ENCODE assay signal across 1 cellular context in the genomic region with DNA sequence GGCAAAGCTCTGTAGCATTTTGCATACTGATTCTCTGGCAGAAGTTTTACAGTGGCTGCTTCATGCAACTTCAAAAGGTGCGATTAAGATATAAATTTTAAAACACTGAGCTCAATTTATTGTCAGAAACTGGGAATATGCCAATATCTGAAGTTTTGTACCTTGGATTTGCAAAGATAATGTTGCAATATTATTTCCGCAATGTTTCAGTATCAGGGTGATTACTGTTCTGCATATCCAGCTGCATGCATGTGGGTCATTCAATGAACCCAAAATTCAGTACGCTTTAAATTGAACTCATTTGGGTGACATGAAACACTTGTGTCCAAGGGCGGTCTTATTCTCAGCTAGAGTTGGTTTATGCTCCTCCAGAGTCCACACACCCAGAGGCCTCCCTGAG.
TF ChIP-seq lines count a peak whose summit lies in the region.

No MANE protein-coding gene starts in this region.

TF ChIP-seq in liver, 16 proteins besides CTCF, POLR2A, EP300 and RAD21 (continued from another document):
- TF ChIP-seq REST (IDR thresholded peaks at IDR 0.05): peak; percentile 17
- TF ChIP-seq, protein P1, sequence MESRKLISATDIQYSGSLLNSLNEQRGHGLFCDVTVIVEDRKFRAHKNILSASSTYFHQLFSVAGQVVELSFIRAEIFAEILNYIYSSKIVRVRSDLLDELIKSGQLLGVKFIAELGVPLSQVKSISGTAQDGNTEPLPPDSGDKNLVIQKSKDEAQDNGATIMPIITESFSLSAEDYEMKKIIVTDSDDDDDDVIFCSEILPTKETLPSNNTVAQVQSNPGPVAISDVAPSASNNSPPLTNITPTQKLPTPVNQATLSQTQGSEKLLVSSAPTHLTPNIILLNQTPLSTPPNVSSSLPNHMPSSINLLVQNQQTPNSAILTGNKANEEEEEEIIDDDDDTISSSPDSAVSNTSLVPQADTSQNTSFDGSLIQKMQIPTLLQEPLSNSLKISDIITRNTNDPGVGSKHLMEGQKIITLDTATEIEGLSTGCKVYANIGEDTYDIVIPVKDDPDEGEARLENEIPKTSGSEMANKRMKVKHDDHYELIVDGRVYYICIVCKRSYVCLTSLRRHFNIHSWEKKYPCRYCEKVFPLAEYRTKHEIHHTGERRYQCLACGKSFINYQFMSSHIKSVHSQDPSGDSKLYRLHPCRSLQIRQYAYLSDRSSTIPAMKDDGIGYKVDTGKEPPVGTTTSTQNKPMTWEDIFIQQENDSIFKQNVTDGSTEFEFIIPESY (IDR thresholded peaks at IDR 0.05): no peak
